2 cellular contexts compared by ENCODE assay signal in genomic region chr7:42534441-42534840, GRCh38.
TF ChIP-seq lines count a peak whose summit lies in the region.

No MANE protein-coding gene starts in this region.

TF ChIP-seq in HEK293, 187 proteins besides CTCF, POLR2A, EP300 and RAD21:
- TF ChIP-seq ZNF280D (tag by site-specific recombination; IDR thresholded peaks at IDR 0.05) = 0 out of 2 replicates have a peak, but pooled peaks have one; percentile 42
- TF ChIP-seq ZNF311 (tag by site-specific recombination; IDR thresholded peaks at IDR 0.05; ENCODE audit: borderline replicate concordance) = no peak
- peak; percentile 81 for TF ChIP-seq ZNF146 (tag by site-specific recombination; IDR thresholded peaks at IDR 0.05)
TF ChIP-seq in HEK293: peak in this region for 2.

TF ChIP-seq in K562, 482 proteins besides CTCF, POLR2A, EP300 and RAD21:
- TF ChIP-seq REST (CRISPR knock-in tag; IDR thresholded peaks at IDR 0.05; ENCODE audit: low read depth) = no peak
- TF ChIP-seq JUND (IDR thresholded peaks at IDR 0.05; ENCODE audit: borderline replicate concordance, low read depth, low read length) = no peak
- no peak for TF ChIP-seq JUND (tag; IDR thresholded peaks at IDR 0.05; ENCODE audit: borderline replicate concordance, low read depth, low read length)
- peak; percentile 79 for TF ChIP-seq ZNF146 (CRISPR knock-in tag; IDR thresholded peaks at IDR 0.05; ENCODE audit: unreplicated experiment)
